ENCODE assay signal across 26 cellular contexts in genomic region chr7:2666130-2666529, GRCh38. TPM values are rescaled to one million over a fixed set of nuclear protein-coding genes. Genes with fewer than 3 reads are reported as not detected.
"Had no signal": no experiment of that assay in that cellular context is flagged by ENCODE, and none has a peak within 500 bp of the region (broad histone marks: within the 10 kb centered on the region; RNA-seq: fewer than 3 reads in every experiment).

No MANE protein-coding gene starts in this region.

- FAIRE-seq: endometrium, pancreas had no signal

- H3K36me3 ChIP-seq: pancreas had no signal

- DNase-seq: cortex of kidney; effector memory CD8-positive, alpha-beta T cell; erythroblast; esophagus squamous epithelium; foreskin melanocyte; hypothalamus; immature natural killer cell; islet precursor cell; kidney glomerular epithelial cell; left colon; left ventricle myocardium superior; lower lobe of right lung; natural killer cell; pancreas; stimulated activated CD4-positive, alpha-beta T cell treated with anti-CD3 and anti-CD28 coated beads, Interleukin-2, amount 100 ng/mL, for 24 hours; stimulated activated CD4-positive, alpha-beta T cell treated with anti-CD3 and anti-CD28 coated beads, Interleukin-4, amount 100 ng/mL, for 24 hours; stimulated activated naive CD4-positive, alpha-beta T cell treated with Interleukin-2 at 50 U/mL for 16 hours; stomach; tibial artery had no signal

- H3K4me3 ChIP-seq: esophagus squamous epithelium, lower lobe of right lung, pancreas, smooth muscle cell, stomach, tibial artery had no signal

- H3K27ac ChIP-seq: esophagus squamous epithelium, lower lobe of right lung, neutrophil, pancreas, stomach, tibial artery had no signal

- H3K27me3 ChIP-seq: pancreas had no signal

- ATAC-seq: effector memory CD8-positive, alpha-beta T cell; left ventricle myocardium superior; lower lobe of right lung; pancreas; sciatic nerve; stimulated activated effector memory CD8-positive, alpha-beta T cell treated with anti-CD3 and anti-CD28 coated beads, Interleukin-12 subunit alpha, Interleukin-12 subunit beta, amount 100 ng/mL, for 72 hours had no signal

- H3K4me1 ChIP-seq: pancreas had no signal

- H3K9me3 ChIP-seq: esophagus squamous epithelium, lower lobe of right lung, neutrophil, pancreas, tibial artery had no signal

- H3K4me2 ChIP-seq: smooth muscle cell had no signal

RNA-seq across cellular contexts. Expression of gene AMZ1, which starts 21.9 kb away (rescaled TPM):
- total RNA-seq: pulmonary artery endothelial cell had no signal
- polyA plus RNA-seq: neural cell, stomach had no signal
